In genomic region chr19:19670070-19670551, GRCh38 we compare ENCODE assay signal across 8 cellular contexts. TPM values are rescaled to one million over a fixed set of nuclear protein-coding genes. Genes with fewer than 3 reads are reported as not detected.
DNase-seq lines count a peak whose midpoint lies in the region; ATAC-seq and TF ChIP-seq lines count a peak whose summit lies in the region.

No MANE protein-coding gene starts in this region.

- H3K9me3 Mint-ChIP-seq in endodermal cell (peaks cover 28% of the 10 kb centered on the region), neural crest cell (peaks cover 5% of the 10 kb centered on the region)

- CTCF ChIA-PET in OCI-LY7 (lab: Charles Lee; ENCODE audit: unreplicated experiment): no interaction called here

- intact Hi-C loops in OCI-LY7 (cut with micrococcal nuclease; ENCODE audit: unreplicated experiment): no loop called here

- DNase-seq in EL (peak; percentile 21), OCI-LY7 (ENCODE audit: low spot score) (no peak), endodermal cell (peak; percentile 84), neural crest cell (ENCODE audit: low read depth, low spot score) (no peak), retina (no peak)
- no peak for DNase-seq in stimulated activated naive CD4-positive, alpha-beta T cell treated with Interleukin-2 at 50 U/mL for 16 hours (lab: John Stamatoyannopoulos, UW)

- WGBS in endodermal cell (ENCODE audit: insufficient coverage in 1 of 2, insufficient read length in 1 of 2), 2 experiments: 45 to 56% methylated on average over 9 to 10 of the region's 10 CpGs

- H3K79me2 ChIP-seq in OCI-LY7 (ENCODE audit: insufficient read depth, low read depth, low read length): peaks cover 70% of the 10 kb centered on the region

- H3K36me3 Mint-ChIP-seq in endodermal cell (ENCODE audit: low read depth): peaks cover 46% of the 10 kb centered on the region
- peaks cover 18% of the 10 kb centered on the region for H3K36me3 Mint-ChIP-seq in neural crest cell (ENCODE audit: low read depth)

- H3K4me1 ChIP-seq in OCI-LY7 (ENCODE audit: insufficient read depth, low read length, poor library complexity, severe bottlenecking): peaks cover 35% of the 10 kb centered on the region
- no peaks in the 10 kb centered on the region for H3K4me1 ChIP-seq in endodermal cell (ENCODE audit: control insufficient read depth, insufficient read depth, low read length)

- ATAC-seq in GM19397 (IDR thresholded peaks at IDR 0.05; ENCODE audit: unreplicated experiment): no peak
- no peak for ATAC-seq in HG03139 (IDR thresholded peaks at IDR 0.05; ENCODE audit: unreplicated experiment)

- peaks cover 9% of the 10 kb centered on the region for H3K9me3 ChIP-seq in OCI-LY7 (ENCODE audit: low read length)
- H3K9me3 ChIP-seq in endodermal cell (ENCODE audit: control insufficient read depth, low read length): peaks cover 41% of the 10 kb centered on the region

- H3K27ac ChIP-seq in OCI-LY7 (ENCODE audit: low read depth, low read length, poor library complexity, severe bottlenecking) (peak overlapping the region; percentile 97), endodermal cell (ENCODE audit: low read depth, low read length) (no peak overlapping the region)

- H3K27me3 Mint-ChIP-seq in endodermal cell (ENCODE audit: insufficient read depth): no peaks in the 10 kb centered on the region
- peaks cover 13% of the 10 kb centered on the region for H3K27me3 Mint-ChIP-seq in neural crest cell (ENCODE audit: low read depth)

- no peak for TF ChIP-seq CTCF in OCI-LY7 (conservative IDR thresholded peaks at IDR 0.05; ENCODE audit: low read length)
- no peak for TF ChIP-seq CTCF in endodermal cell (conservative IDR thresholded peaks at IDR 0.05)
- no peak for TF ChIP-seq CTCF in neural crest cell (conservative IDR thresholded peaks at IDR 0.05)

- H3K4me1 Mint-ChIP-seq in endodermal cell (peaks cover 17% of the 10 kb centered on the region), neural crest cell (peaks cover 13% of the 10 kb centered on the region)

- H3K4me3 ChIP-seq in OCI-LY7 (ENCODE audit: low read depth, low read length, poor library complexity, severe bottlenecking) (peak overlapping the region; percentile 99), endodermal cell (ENCODE audit: low read length) (peak overlapping the region; percentile 96)

- peaks cover 7% of the 10 kb centered on the region; the same call in 1 of the 2 replicates for H4K20me1 ChIP-seq in OCI-LY7 (ENCODE audit: insufficient read depth, low read length)

- BruUV-seq in OCI-LY7 (replicated peaks; lab: Mats Ljungman, UMichigan): TSS peak; percentile 67

- POLR2A ChIA-PET in OCI-LY7 (lab: Charles Lee): interaction anchor here (0.7 to 0.8 kb wide), 2 partner anchors 196 to 894 kb away, joined by 3 read pairs; no protein-coding TSS in a partner anchor

- no peaks in the 10 kb centered on the region for H3K27me3 ChIP-seq in endodermal cell (ENCODE audit: control insufficient read depth, insufficient read depth, low read length, poor library complexity, severe bottlenecking)

- H2AFZ ChIP-seq in OCI-LY7 (ENCODE audit: low read length): no peak overlapping the region

- peak overlapping the region; percentile 95 for H3K27ac Mint-ChIP-seq in endodermal cell
- H3K27ac Mint-ChIP-seq in neural crest cell (ENCODE audit: unreplicated experiment): no peak overlapping the region

- H3K4me2 ChIP-seq in OCI-LY7 (ENCODE audit: low read length): peak overlapping the region; percentile 96

- H3K36me3 ChIP-seq in OCI-LY7 (ENCODE audit: insufficient read depth, low read length) (peaks cover 56% of the 10 kb centered on the region), endodermal cell (ENCODE audit: control insufficient read depth, insufficient read depth, low read length) (peaks cover 32% of the 10 kb centered on the region)

- H3K9me2 ChIP-seq in OCI-LY7 (ENCODE audit: insufficient read depth, low read length): no peaks in the 10 kb centered on the region

- peak overlapping the region; percentile 93 for H3K9ac ChIP-seq in endodermal cell (ENCODE audit: extremely low read depth, low read length, poor library complexity, severe bottlenecking)

- H3K4me3 Mint-ChIP-seq in endodermal cell: peak overlapping the region; percentile 85
- H3K4me3 Mint-ChIP-seq in neural crest cell: peak overlapping the region; percentile 90

RNA-seq across cellular contexts. Expression of gene ZNF101, which starts 1.5 kb away (rescaled TPM):
- 83.8 and 85.6 TPM in 2 replicates for total RNA-seq in OCI-LY7 (2014; rRNA removed; shearing (Covaris generic))
- total RNA-seq in OCI-LY7 (2022) (66.6 and 87.0 TPM in 2 replicates), endodermal cell (10 to 100 TPM; 53.2 to 62.9 TPM), neural crest cell (16.2 and 18.2 TPM in 2 replicates)
- polyA plus RNA-seq in endodermal cell (2013, experiment 1 of 2): 14.8 TPM
- 14.7 TPM for polyA plus RNA-seq in endodermal cell (2013, experiment 2 of 2)

RNA-seq across cellular contexts. Expression of gene ATP13A1, which starts 6.6 kb away (rescaled TPM):
- total RNA-seq in OCI-LY7 (2014; rRNA removed; shearing (Covaris generic)): 41.0 and 58.3 TPM in 2 replicates
- total RNA-seq in OCI-LY7 (2022): 122 and 128 TPM in 2 replicates
- total RNA-seq in endodermal cell: 10 to 100 TPM; 77.0 to 79.8 TPM
- polyA plus RNA-seq in endodermal cell (2013, experiment 1 of 2): 41.2 TPM
- polyA plus RNA-seq in endodermal cell (2013, experiment 2 of 2): 37.0 TPM
- 75.1 and 81.0 TPM in 2 replicates for total RNA-seq in neural crest cell

RNA-seq across cellular contexts. Expression of gene GMIP, which starts 26.7 kb away (rescaled TPM):
- total RNA-seq in OCI-LY7 (2014; rRNA removed; shearing (Covaris generic)): 30.1 and 34.7 TPM in 2 replicates
- 41.6 and 48.7 TPM in 2 replicates for total RNA-seq in OCI-LY7 (2022)
- total RNA-seq in endodermal cell: 10 to 100 TPM; 16.5 to 18.7 TPM
- 22.7 TPM for polyA plus RNA-seq in endodermal cell (2013, experiment 1 of 2)
- 24.9 TPM for polyA plus RNA-seq in endodermal cell (2013, experiment 2 of 2)
- 20.6 and 25.1 TPM in 2 replicates for total RNA-seq in neural crest cell

RNA-seq across cellular contexts. Expression of gene LPAR2, which starts 42.1 kb away (rescaled TPM):
- total RNA-seq in OCI-LY7 (2014; rRNA removed; shearing (Covaris generic)): 6.0 and 12.4 TPM in 2 replicates
- total RNA-seq in OCI-LY7 (2022) (17.5 and 18.4 TPM in 2 replicates), endodermal cell (10 to 100 TPM; 60.4 to 81.7 TPM), neural crest cell (115 and 116 TPM in 2 replicates)
- polyA plus RNA-seq in endodermal cell (2013, experiment 1 of 2): 111 TPM
- polyA plus RNA-seq in endodermal cell (2013, experiment 2 of 2): 102 TPM

RNA-seq across cellular contexts. Expression of gene PBX4, which starts 51.6 kb away (rescaled TPM):
- 5.1 and 6.7 TPM in 2 replicates for total RNA-seq in OCI-LY7 (2014; rRNA removed; shearing (Covaris generic))
- total RNA-seq in OCI-LY7 (2022) (4.6 and 5.0 TPM in 2 replicates), endodermal cell (1 to 10 TPM; 4.1 to 8.6 TPM), neural crest cell (7.5 and 7.7 TPM in 2 replicates)
- polyA plus RNA-seq in endodermal cell (2013, experiment 1 of 2): 11.8 TPM
- 12.8 TPM for polyA plus RNA-seq in endodermal cell (2013, experiment 2 of 2)

Comparison
In these comparisons a context has a peak if more than half of its experiments do, and no peak if none do; other contexts are left out.
1. DNase-seq: peak in EL (single experiment) and endodermal cell (single experiment); none in OCI-LY7 (single experiment), neural crest cell (single experiment), stimulated activated naive CD4-positive, alpha-beta T cell treated with Interleukin-2 at 50 U/mL for 16 hours (single experiment) and retina (single experiment).